Comparison of ENCODE assay signal across 9 cellular contexts in the genomic region with DNA sequence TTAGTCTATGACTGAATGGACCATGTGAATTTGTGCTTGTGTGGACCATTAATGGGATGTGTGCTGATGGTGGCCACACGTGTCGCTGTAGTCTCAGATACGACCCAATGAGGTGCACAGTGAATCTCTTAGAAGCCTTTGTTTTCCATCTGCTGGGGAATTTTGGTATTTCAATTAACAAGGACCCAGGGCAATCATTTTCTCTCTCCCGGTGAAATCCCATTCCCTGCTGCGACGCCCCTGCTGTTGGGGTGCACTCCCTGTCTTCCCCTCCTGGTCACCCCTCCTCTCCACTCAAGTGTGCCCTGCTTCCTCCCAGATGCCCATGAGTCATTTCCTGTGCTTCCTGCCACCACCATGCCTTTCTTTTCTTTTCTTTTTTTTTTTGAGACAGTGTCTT. TPM values are rescaled to one million over a fixed set of nuclear protein-coding genes. Genes with fewer than 3 reads are reported as not detected.
DNase-seq lines count a peak whose midpoint lies in the region; ATAC-seq, FAIRE-seq and TF ChIP-seq lines count a peak whose summit lies in the region.
"Had no signal": no experiment of that assay in that cellular context is flagged by ENCODE, and none has a peak within 500 bp of the region (broad histone marks: within the 10 kb centered on the region; RNA-seq: fewer than 3 reads in every experiment).

No MANE protein-coding gene starts in this region.

- TF ChIP-seq CTCF in H1 (IDR thresholded peaks at IDR 0.05; ENCODE audit: control extremely low read depth in 1 of 3, insufficient read depth in 1 of 3, low read depth in 1 of 3, low read length in 3 of 3) (peak in 2 of 3 experiments; percentile 7 to 25; a peak in 2 of 4 replicates), spleen (IDR thresholded peaks at IDR 0.05 in 8 of 11, conservative IDR thresholded peaks at IDR 0.05 in 3 of 11) (no peak)

- no peak overlapping the region for H3K27ac Mint-ChIP-seq in activated T-helper 17 cell treated with anti-CD3 and anti-CD28 coated beads, Interleukin-2, amount 50 U/mL, for 72 hours

- TF ChIP-seq EP300 in H1 (IDR thresholded peaks at IDR 0.05; ENCODE audit: borderline replicate concordance in 1 of 2, low read depth in 2 of 2, low read length in 2 of 2) = no peak

- in situ Hi-C loops in GM23248 (cut with MboI) = loop anchor here (25.0 kb wide), 1 partner anchor 1382 kb away; no protein-coding TSS in a partner anchor

- no peaks in the 10 kb centered on the region for H3F3A ChIP-seq in GM23248 (ENCODE audit: insufficient read depth)

- peak overlapping the region; percentile 75; the same call in 1 of the 2 replicates for H2BK12ac ChIP-seq in H1 (ENCODE audit: low read depth, low read length)

- H3K9ac ChIP-seq in GM23248 (no peak overlapping the region), H1 (replicated peaks in 1 of 4; ENCODE audit: extremely low read depth in 1 of 4, low read depth in 3 of 4, low read length in 3 of 4) (no peak overlapping the region)

- H3K27me3 Mint-ChIP-seq in activated T-helper 17 cell treated with anti-CD3 and anti-CD28 coated beads, Interleukin-2, amount 50 U/mL, for 72 hours = peaks cover 5% of the 10 kb centered on the region

- H3K79me2 ChIP-seq in GM23248 (ENCODE audit: insufficient read depth) (no peaks in the 10 kb centered on the region), H1 (ENCODE audit: control insufficient read depth in 1 of 2, insufficient read depth in 2 of 2, low read length in 2 of 2) (no peaks in the 10 kb centered on the region)

- peak overlapping the region; percentile 28; the same call in 1 of the 2 replicates for H2BK5ac ChIP-seq in H1 (ENCODE audit: low read depth, low read length)

- H3K27ac ChIP-seq in GM23248 (no peak overlapping the region), H1 (ENCODE audit: low read depth, low read length) (no peak overlapping the region), spleen (peak overlapping the region in 1 of 8 donors; percentile 30)
- H3K27ac ChIP-seq: coronary artery had no signal

- H3K23ac ChIP-seq in H1 (ENCODE audit: insufficient read length) = no peak overlapping the region

- no peaks in the 10 kb centered on the region for H3K36me3 Mint-ChIP-seq in activated T-helper 17 cell treated with anti-CD3 and anti-CD28 coated beads, Interleukin-2, amount 50 U/mL, for 72 hours (ENCODE audit: low read depth)

- no peak for ATAC-seq in GM21381 (IDR thresholded peaks at IDR 0.05; ENCODE audit: unreplicated experiment)
- no peak for ATAC-seq in activated T-helper 17 cell treated with anti-CD3 and anti-CD28 coated beads, Interleukin-2, amount 50 U/mL, for 72 hours (replicated peaks)

- H3K9me3 ChIP-seq in GM23248 (ENCODE audit: low read depth) (no peaks in the 10 kb centered on the region), H1 (ENCODE audit: insufficient read depth in 2 of 2, low read depth in 1 of 2, low read length in 1 of 2) (no peaks in the 10 kb centered on the region), spleen (peaks cover 0 to 5% (median 0%) of the 10 kb centered on the region in 8 donors)

- no peak overlapping the region; the same call in 1 of the 2 replicates for H4K8ac ChIP-seq in H1 (ENCODE audit: extremely low read depth, insufficient read depth, low read length)

- H3K4me2 ChIP-seq in GM23248 (ENCODE audit: unreplicated experiment) (no peak overlapping the region), H1 (ENCODE audit: insufficient read depth in 1 of 2, low read depth in 2 of 2, low read length in 2 of 2) (no peak overlapping the region)

- TF ChIP-seq POLR2A in H1 (IDR thresholded peaks at IDR 0.05; ENCODE audit: control extremely low read depth in 1 of 2, low read depth in 2 of 2, low read length in 2 of 2) (no peak), spleen (IDR thresholded peaks at IDR 0.05) (no peak)

- no peaks in the 10 kb centered on the region for H3K9me3 Mint-ChIP-seq in activated T-helper 17 cell treated with anti-CD3 and anti-CD28 coated beads, Interleukin-2, amount 50 U/mL, for 72 hours

- peaks cover 10% of the 10 kb centered on the region for H3K4me1 Mint-ChIP-seq in activated T-helper 17 cell treated with anti-CD3 and anti-CD28 coated beads, Interleukin-2, amount 50 U/mL, for 72 hours

- POLR2A ChIA-PET in H1 (lab: Charles Lee; ENCODE audit: partially characterized antibody) = interaction anchor here (0.9 kb wide), 1 partner anchor 14 kb away, joined by 3 read pairs; no protein-coding TSS in a partner anchor

- H4K91ac ChIP-seq in H1 (replicated peaks; ENCODE audit: insufficient read length, low read length) = peak overlapping the region; percentile 14

- H2AFZ ChIP-seq in GM23248 = no peak overlapping the region
- H2AFZ ChIP-seq in H1 (ENCODE audit: low read length) = no peak overlapping the region

- peaks cover 7% of the 10 kb centered on the region; the same call in 1 of the 2 replicates for H3K4me1 ChIP-seq in GM23248 (ENCODE audit: insufficient read depth)
- H3K4me1 ChIP-seq in H1 (replicated peaks in 1 of 4; ENCODE audit: control insufficient read depth in 3 of 4, insufficient read depth in 4 of 4, low read length in 3 of 4) = peaks cover 0 to 12% (median 6%) of the 10 kb centered on the region in 4 experiments; a peak in 6 of 7 replicates
- peaks cover 0 to 15% (median 8%) of the 10 kb centered on the region in 6 donors for H3K4me1 ChIP-seq in spleen

- H2BK15ac ChIP-seq in H1 (ENCODE audit: low read length) = no peak overlapping the region

- peak; percentile 25 for DNase-seq in AG08395 (ENCODE audit: low spot score)
- DNase-seq in GM23248 = peak; percentile 45
- DNase-seq in NCI-H82 (lab: John Stamatoyannopoulos, UW) = peak; percentile 84
- no peak for DNase-seq in H1 (ENCODE audit: low read depth in 1 of 2, low spot score in 2 of 2)
- DNase-seq in spleen = no peak
- DNase-seq in superior temporal gyrus (ENCODE audit: extremely low spot score) = no peak

- no peak overlapping the region for H3K4me3 ChIP-seq in GM23248
- H3K4me3 ChIP-seq in H1 (ENCODE audit: extremely low read depth in 1 of 4, insufficient read depth in 2 of 4, low read depth in 3 of 4, low read length in 4 of 4) = no peak overlapping the region
- H3K4me3 ChIP-seq in spleen = no peak overlapping the region
- H3K4me3 ChIP-seq: coronary artery had no signal

- H3K9me2 ChIP-seq in GM23248 (ENCODE audit: insufficient read depth) = no peaks in the 10 kb centered on the region

- H2BK120ac ChIP-seq in H1 (replicated peaks; ENCODE audit: low read depth, low read length) = no peak overlapping the region

- H3K27me3 ChIP-seq in GM23248 (replicated peaks; ENCODE audit: insufficient read depth) (no peaks in the 10 kb centered on the region), H1 (replicated peaks in 1 of 4; ENCODE audit: control insufficient read depth in 3 of 4, extremely low read depth in 1 of 4, insufficient read depth in 3 of 4, low read length in 3 of 4) (no peaks in the 10 kb centered on the region), spleen (replicated peaks in 1 of 7) (peaks cover 0 to 10% (median 0%) of the 10 kb centered on the region in 7 donors)

- no peak overlapping the region for H3K4me3 Mint-ChIP-seq in activated T-helper 17 cell treated with anti-CD3 and anti-CD28 coated beads, Interleukin-2, amount 50 U/mL, for 72 hours

- intact Hi-C loops in spleen (cut with DNase I; ENCODE audit: low total_unique reads) = no loop called here

- no peak overlapping the region for H3K14ac ChIP-seq in H1 (ENCODE audit: insufficient read length)

- no peak for FAIRE-seq in H1 (lab: Jason Lieb, UNC)

- H3K18ac ChIP-seq in H1 (ENCODE audit: extremely low read depth, low read length) = peak overlapping the region; percentile 4

- 87 to 92% methylated on average over 6 of the region's 6 CpGs for WGBS in GM23248 (ENCODE audit: low coverage in 1 of 2, low lambda C conversion rate in 2 of 2, missing lambda C conversion rate in 2 of 2), 2 experiments
- WGBS in H1 (ENCODE audit: extremely low coverage in 1 of 2, insufficient coverage in 1 of 2, insufficient read length in 1 of 2, insufficient replicate concordance in 2 of 2, low coverage in 1 of 2, low lambda C conversion rate in 2 of 2, missing lambda C conversion rate in 1 of 2), 2 experiments = 85% methylated on average over 6 of the region's 6 CpGs; no CpG with 5 or more reads in 1 of the 2 experiments
- WGBS in spleen, 5 donors = 27 to 47% (median 38%) methylated on average over 6 of the region's 6 CpGs

- no peak overlapping the region for H3K4ac ChIP-seq in H1 (replicated peaks; ENCODE audit: insufficient read length, low read depth, low read length)

- no peak overlapping the region for H2AK5ac ChIP-seq in H1 (ENCODE audit: low read depth, low read length)

- H2BK20ac ChIP-seq in H1 (ENCODE audit: low read length) = peak overlapping the region; percentile 97; the same call in 1 of the 2 replicates

- no peaks in the 10 kb centered on the region for H3K79me1 ChIP-seq in H1 (ENCODE audit: low read depth, low read length)

- no peak overlapping the region for H3K56ac ChIP-seq in H1 (replicated peaks; ENCODE audit: insufficient read length, low read depth, low read length)

- H4K20me1 ChIP-seq in GM23248 (ENCODE audit: insufficient read depth) (no peaks in the 10 kb centered on the region), H1 (replicated peaks in 1 of 2; ENCODE audit: control insufficient read depth in 1 of 2, insufficient read depth in 2 of 2, low read length in 2 of 2) (no peaks in the 10 kb centered on the region)

- H4K5ac ChIP-seq in H1 (ENCODE audit: insufficient read length, low read depth, low read length) = no peak overlapping the region

- H3K36me3 ChIP-seq in GM23248 (ENCODE audit: low read depth) = no peaks in the 10 kb centered on the region
- H3K36me3 ChIP-seq in H1 (ENCODE audit: control insufficient read depth in 2 of 4, insufficient read depth in 4 of 4, low read length in 3 of 4) = no peaks in the 10 kb centered on the region
- no peaks in the 10 kb centered on the region for H3K36me3 ChIP-seq in spleen

- CTCF ChIA-PET in H1 (lab: Charles Lee; ENCODE audit: partially characterized antibody) = interaction anchor here (1.3 to 1.6 kb wide), 2 partner anchors 8 to 101 kb away, joined by 3 to 8 read pairs; no protein-coding TSS in a partner anchor

- no peaks in the 10 kb centered on the region for H3K23me2 ChIP-seq in H1 (ENCODE audit: low read depth, low read length)

- no peak; a peak in 1 of 4 replicates for TF ChIP-seq RAD21 in H1 (IDR thresholded peaks at IDR 0.05 in 1 of 2, conservative IDR thresholded peaks at IDR 0.05 in 1 of 2; ENCODE audit: low read depth in 2 of 2, low read length in 2 of 2)

RNA-seq across cellular contexts. Expression of a gene that starts 32.7 kb away (rescaled TPM):
- 1.6 and 3.0 TPM in 2 replicates for total RNA-seq in GM23248 (2014; rRNA removed; shearing (Covaris generic))
- polyA plus RNA-seq in GM23248 (2016; fragmentation: Nextera tagmentation; extraction: Ambion mirVana) (0.58 and 1.7 TPM in 2 replicates), H1 (2011; rRNA removed) (1.6 and 1.9 TPM in 2 replicates), spleen (under 1 TPM; 0.13 to 0.45 (median 0.21) TPM)
- total RNA-seq in H1 (2021; fragmentation: NEBNext Ultra II Directional; extraction: Animal tissue kit (Norgen Biotek cat#: 25700)) = 3.8 and 3.9 TPM in 2 replicates
- polyA plus RNA-seq in H1 (2011; cell fraction: cytosol; rRNA removed) = 2.9 TPM
- polyA plus RNA-seq in H1 (2011; cell fraction: nucleus; rRNA removed) = 4.4 TPM
- 2.7 to 5.3 TPM (median 3.4 TPM) in 4 replicates for polyA plus RNA-seq in H1 (2012, experiment 1 of 2)
- 0.58 TPM for polyA plus RNA-seq in H1 (2012, experiment 2 of 2)
- 2.6 TPM for polyA plus RNA-seq in H1 (2013, experiment 1 of 2)
- polyA plus RNA-seq in H1 (2013, experiment 2 of 2) = 2.3 TPM
- 14.4 and 16.5 TPM in 2 replicates for polyA minus RNA-seq in H1 (2011; rRNA and poly(A)+ RNA removed)
- polyA minus RNA-seq in H1 (2011; cell fraction: cytosol; rRNA and poly(A)+ RNA removed) = 7.3 TPM
- polyA minus RNA-seq in H1 (2011; cell fraction: nucleus; rRNA and poly(A)+ RNA removed) = 27.0 TPM
- 10 to 100 TPM in 4 of 7 donors, 1 to 10 TPM in 3; 6.6 to 15.0 (median 14.5) TPM for total RNA-seq in spleen
- total RNA-seq in activated T-helper 17 cell treated with anti-CD3 and anti-CD28 coated beads, Interleukin-2, amount 50 U/mL, for 72 hours = 1 to 10 TPM; 8.2 to 9.8 TPM

Comparison
In these comparisons a context has a peak if more than half of its experiments do, and no peak if none do; other contexts are left out.
1. DNase-seq: peak in AG08395 (single experiment), GM23248 (single experiment) and NCI-H82 (single experiment); none in H1 (0 of 2), spleen (single experiment) and superior temporal gyrus (single experiment).
2. CTCF ChIP-seq: peak in H1 (2 of 3); none in spleen (0 of 11).